9 cellular contexts compared by ENCODE assay signal in genomic region chr15:73922186-73923151, GRCh38. TPM values are rescaled to one million over a fixed set of nuclear protein-coding genes. Genes with fewer than 3 reads are reported as not detected.
DNase-seq lines count a peak whose midpoint lies in the region; ATAC-seq, FAIRE-seq and TF ChIP-seq lines count a peak whose summit lies in the region.
"Had no signal": no experiment of that assay in that cellular context is flagged by ENCODE, and none has a peak within 500 bp of the region (broad histone marks: within the 10 kb centered on the region; RNA-seq: fewer than 3 reads in every experiment).

No MANE protein-coding gene starts in this region.

- no peak for TF ChIP-seq EP300 in A549 (IDR thresholded peaks at IDR 0.05)
- TF ChIP-seq EP300 in K562 (IDR thresholded peaks at IDR 0.05; ENCODE audit: low read length) = no peak

- H3K4me1 ChIP-seq in A549 (peaks cover 11% of the 10 kb centered on the region), K562 (replicated peaks in 1 of 2; ENCODE audit: control insufficient read depth in 2 of 2, insufficient read depth in 2 of 2, low read length in 2 of 2) (peaks cover 0 to 19% of the 10 kb centered on the region in 2 experiments; a peak in 4 of 5 replicates)

- H3K79me2 ChIP-seq in K562 (ENCODE audit: control insufficient read depth, insufficient read depth, low read length) = no peaks in the 10 kb centered on the region

- H3K4me3 ChIP-seq in A549 (no peak overlapping the region), K562 (no peak overlapping the region)

- no peak for DNase-seq in A549 (ENCODE audit: low read depth in 1 of 2, low spot score in 1 of 2)
- peak; percentile 59 for DNase-seq in HuH-7 (ENCODE audit: low spot score)
- DNase-seq in K562 (ENCODE audit: extremely low read depth in 1 of 4, low spot score in 3 of 4) = no peak
- DNase-seq in central memory CD4-positive, alpha-beta T cell = no peak
- DNase-seq in activated CD4-positive, alpha-beta T cell treated with anti-CD3 and anti-CD28 coated beads, Interleukin-2, amount 10 ng/mL, durations not matched to agents 24 days and 14 days = no peak
- no peak for DNase-seq in germinal center (ENCODE audit: low spot score)

- 72% methylated on average over 15 of the region's 19 CpGs for WGBS in A549 (ENCODE audit: missing lambda C conversion rate)
- WGBS in K562 (ENCODE audit: insufficient coverage, low coverage, missing lambda C conversion rate) = 19% methylated on average over 16 of the region's 19 CpGs

- intact Hi-C loops in K562 (cut with micrococcal nuclease) = no loop called here
- intact Hi-C loops in activated CD4-positive, alpha-beta T cell treated with anti-CD3 and anti-CD28 coated beads, Interleukin-2, amount 10 ng/mL, durations not matched to agents 24 days and 14 days (cut with micrococcal nuclease) = no loop called here

- CTCF ChIA-PET in A549 (lab: Yijun Ruan, JAX) (interaction anchor here (0.9 to 2.0 kb wide), 4 partner anchors 13 to 50 kb away, joined by 3 to 6 read pairs (median 3); no protein-coding TSS in a partner anchor), K562 (lab: Yijun Ruan, JAX; ENCODE audit: low intra/inter-chr PET ratio) (no interaction called here)

- TF ChIP-seq CTCF in A549 (IDR thresholded peaks at IDR 0.05) (no peak), K562 (IDR thresholded peaks at IDR 0.05 in 2 of 3, conservative IDR thresholded peaks at IDR 0.05 in 1 of 3; ENCODE audit: insufficient read depth in 2 of 3, low read depth in 1 of 3, low read length in 3 of 3) (no peak)

- ATAC-seq in A549 = no peak
- ATAC-seq in K562 = no peak
- ATAC-seq in HG03039 (IDR thresholded peaks at IDR 0.05; ENCODE audit: unreplicated experiment) = no peak

- H3K36me3 Mint-ChIP-seq in activated CD4-positive, alpha-beta T cell treated with anti-CD3 and anti-CD28 coated beads, Interleukin-2, amount 10 ng/mL, durations not matched to agents 24 days and 14 days (ENCODE audit: low read depth) = peaks cover 17% of the 10 kb centered on the region

- H3K9me1 ChIP-seq in K562 (ENCODE audit: control insufficient read depth, insufficient read depth, low read length) = no peaks in the 10 kb centered on the region

- no peak overlapping the region for H2AFZ ChIP-seq in K562 (ENCODE audit: low read depth, low read length)

- H3K4me1 Mint-ChIP-seq in activated CD4-positive, alpha-beta T cell treated with anti-CD3 and anti-CD28 coated beads, Interleukin-2, amount 10 ng/mL, durations not matched to agents 24 days and 14 days = peaks cover 43% of the 10 kb centered on the region

- TF ChIP-seq RAD21 in A549 (conservative IDR thresholded peaks at IDR 0.05 in 1 of 2, IDR thresholded peaks at IDR 0.05 in 1 of 2) (no peak), K562 (CRISPR knock-in tag; conservative IDR thresholded peaks at IDR 0.05 in 1 of 2, IDR thresholded peaks at IDR 0.05 in 1 of 2) (no peak)

- in situ Hi-C loops in K562 (cut with MboI) = no loop called here

- FAIRE-seq in A549 (lab: Jason Lieb, UNC) (no peak), K562 (lab: Jason Lieb, UNC) (no peak)

- H3K9me3 ChIP-seq in A549 (no peaks in the 10 kb centered on the region), K562 (replicated peaks; ENCODE audit: control insufficient read depth, insufficient read depth, low read depth, low read length) (no peaks in the 10 kb centered on the region)

- H3K36me3 ChIP-seq in K562 (ENCODE audit: control insufficient read depth, insufficient read depth, low read length) = no peaks in the 10 kb centered on the region

- peaks cover 6% of the 10 kb centered on the region for H3K27me3 Mint-ChIP-seq in activated CD4-positive, alpha-beta T cell treated with anti-CD3 and anti-CD28 coated beads, Interleukin-2, amount 10 ng/mL, durations not matched to agents 24 days and 14 days

- H4K20me1 ChIP-seq in K562 (replicated peaks; ENCODE audit: control insufficient read depth, insufficient read depth, low read length) = no peaks in the 10 kb centered on the region

- TF ChIP-seq POLR2A in A549 (IDR thresholded peaks at IDR 0.05; ENCODE audit: low read length) (no peak), K562 (conservative IDR thresholded peaks at IDR 0.05) (no peak)

- no peak overlapping the region for H3K4me2 ChIP-seq in A549
- H3K4me2 ChIP-seq in K562 (ENCODE audit: insufficient read depth, low read length) = no peak overlapping the region

- POLR2A ChIA-PET in A549 (lab: Yijun Ruan, JAX) (no interaction called here), K562 (lab: Yijun Ruan, JAX) (interaction anchor here (0.8 to 1.8 kb wide), 2 partner anchors 16 to 100 kb away, joined by 3 to 7 read pairs; no protein-coding TSS in a partner anchor)

- no peak overlapping the region for H3K9ac ChIP-seq in K562 (ENCODE audit: insufficient read depth in 1 of 2, low read depth in 2 of 2, low read length in 2 of 2)

- no peak overlapping the region for H3K27ac Mint-ChIP-seq in activated CD4-positive, alpha-beta T cell treated with anti-CD3 and anti-CD28 coated beads, Interleukin-2, amount 10 ng/mL, durations not matched to agents 24 days and 14 days

- no peak overlapping the region for H3K4me3 Mint-ChIP-seq in activated CD4-positive, alpha-beta T cell treated with anti-CD3 and anti-CD28 coated beads, Interleukin-2, amount 10 ng/mL, durations not matched to agents 24 days and 14 days

- H3K27ac ChIP-seq in A549 = no peak overlapping the region; a peak in 1 of 6 replicates
- H3K27ac ChIP-seq in K562 (ENCODE audit: extremely low read depth, low read depth, low read length) = no peak overlapping the region
- H3K27ac ChIP-seq in layer of hippocampus (ENCODE audit: low read depth, low read length) = peak overlapping the region; percentile 32
- H3K27ac ChIP-seq: HL-60 had no signal

- peaks cover 17% of the 10 kb centered on the region for H3K9me3 Mint-ChIP-seq in activated CD4-positive, alpha-beta T cell treated with anti-CD3 and anti-CD28 coated beads, Interleukin-2, amount 10 ng/mL, durations not matched to agents 24 days and 14 days

- no TSS peak for BruUV-seq in K562 (replicated peaks; lab: Mats Ljungman, UMichigan)

- H3K27me3 ChIP-seq in K562 (ENCODE audit: control insufficient read depth in 2 of 2, insufficient read depth in 2 of 2, low read length in 2 of 2) = peaks cover 0 to 31% of the 10 kb centered on the region in 2 experiments; a peak in 2 of 5 replicates
- H3K27me3 ChIP-seq in layer of hippocampus (ENCODE audit: control insufficient read depth, insufficient read depth, low read length) = peaks cover 11% of the 10 kb centered on the region

RNA-seq across cellular contexts. Expression of gene LOXL1, which starts 3.8 kb away (rescaled TPM):
- polyA plus RNA-seq in A549 (2011; rRNA removed) (0.65 and 0.90 TPM in 2 replicates), A549 (2017; fragmentation: RNase III; extraction: RNeasy Plus Mini Kit Qiagen cat#74134 plus additional on column Dnase treatment) (0.29 to 0.62 TPM (median 0.44 TPM) in 3 replicates), K562 (2011; rRNA removed) (0.16 TPM in 1 of 2 replicates, not detected in the other), K562 (2014; fragmentation: Illumina TruSeq; extraction: Trizol) (not detected in 2 replicates), K562 (2014; fragmentation: Nextera tagmentation; extraction: Ambion mirVana) (not detected), K562 (2014; rRNA removed) (not detected in 2 replicates)
- polyA plus RNA-seq in A549 (2012; cell fraction: cytosol; rRNA removed) = 0.67 and 1.4 TPM in 2 replicates
- polyA plus RNA-seq in A549 (2012; cell fraction: nucleus; rRNA removed) = 0.58 and 0.61 TPM in 2 replicates
- polyA minus RNA-seq in A549 (2011; rRNA and poly(A)+ RNA removed) = not detected in 2 replicates
- not detected in 2 replicates for total RNA-seq in K562 (2011; cell fraction: chromatin; rRNA removed; ENCODE audit: low replicate concordance)
- 0.33 TPM in 1 of 2 replicates, not detected in the other for total RNA-seq in K562 (2011; cell fraction: nucleolus; rRNA removed)
- not detected in 2 replicates for total RNA-seq in K562 (2011; cell fraction: nucleoplasm; rRNA removed)
- total RNA-seq in K562 (2014; rRNA removed) (0.14 and 0.61 TPM in 2 replicates), K562 (2014; rRNA removed; fragmentation: Illumina TruSeq; extraction: Trizol) (not detected in 2 replicates), K562 (2015; rRNA removed; fragmentation: Illumina TruSeq; extraction: Trizol) (not detected in 2 replicates), K562 (2021) (not detected in 2 replicates)
- 0.66 TPM in 1 of 2 replicates, not detected in the other for polyA plus RNA-seq in K562 (2011; cell fraction: cytosol; rRNA removed)
- 0.30 and 0.45 TPM in 2 replicates for polyA plus RNA-seq in K562 (2011; cell fraction: nucleus; rRNA removed)
- polyA plus RNA-seq in K562 (2012) = 0.18 and 1.5 TPM in 2 replicates
- polyA minus RNA-seq in K562 (2011; rRNA and poly(A)+ RNA removed) = not detected in 2 replicates
- polyA minus RNA-seq in K562 (2011; cell fraction: cytosol; rRNA and poly(A)+ RNA removed) = not detected in 2 replicates
- polyA minus RNA-seq in K562 (2011; cell fraction: nucleus; rRNA and poly(A)+ RNA removed) = not detected in 2 replicates
- 0.49 and 0.88 TPM in 2 replicates for total RNA-seq in activated CD4-positive, alpha-beta T cell treated with anti-CD3 and anti-CD28 coated beads, Interleukin-2, amount 10 ng/mL, durations not matched to agents 24 days and 14 days

RNA-seq across cellular contexts. Expression of gene TBC1D21, which starts 49.1 kb away (rescaled TPM):
- not detected in 2 replicates for polyA plus RNA-seq in A549 (2011; rRNA removed)
- polyA plus RNA-seq in A549 (2012; cell fraction: cytosol; rRNA removed) = not detected in 2 replicates
- polyA plus RNA-seq in A549 (2012; cell fraction: nucleus; rRNA removed) = not detected in 2 replicates
- polyA plus RNA-seq in A549 (2017; fragmentation: RNase III; extraction: RNeasy Plus Mini Kit Qiagen cat#74134 plus additional on column Dnase treatment) = not detected in 3 replicates
- not detected in 2 replicates for polyA minus RNA-seq in A549 (2011; rRNA and poly(A)+ RNA removed)
- not detected in 2 replicates for total RNA-seq in K562 (2011; cell fraction: chromatin; rRNA removed; ENCODE audit: low replicate concordance)
- not detected in 2 replicates for total RNA-seq in K562 (2011; cell fraction: nucleolus; rRNA removed)
- not detected in 2 replicates for total RNA-seq in K562 (2011; cell fraction: nucleoplasm; rRNA removed)
- not detected in 2 replicates for total RNA-seq in K562 (2014; rRNA removed)
- not detected in 2 replicates for total RNA-seq in K562 (2014; rRNA removed; fragmentation: Illumina TruSeq; extraction: Trizol)
- not detected in 2 replicates for total RNA-seq in K562 (2015; rRNA removed; fragmentation: Illumina TruSeq; extraction: Trizol)
- total RNA-seq in K562 (2021) = not detected in 2 replicates
- not detected in 2 replicates for polyA plus RNA-seq in K562 (2011; rRNA removed)
- not detected in 2 replicates for polyA plus RNA-seq in K562 (2011; cell fraction: cytosol; rRNA removed)
- not detected in 2 replicates for polyA plus RNA-seq in K562 (2011; cell fraction: nucleus; rRNA removed)
- not detected in 2 replicates for polyA plus RNA-seq in K562 (2012)
- not detected in 2 replicates for polyA plus RNA-seq in K562 (2014; fragmentation: Illumina TruSeq; extraction: Trizol)
- polyA plus RNA-seq in K562 (2014; fragmentation: Nextera tagmentation; extraction: Ambion mirVana) = not detected
- not detected in 2 replicates for polyA plus RNA-seq in K562 (2014; rRNA removed)
- polyA minus RNA-seq in K562 (2011; rRNA and poly(A)+ RNA removed) = not detected in 2 replicates
- polyA minus RNA-seq in K562 (2011; cell fraction: cytosol; rRNA and poly(A)+ RNA removed) = not detected in 2 replicates
- polyA minus RNA-seq in K562 (2011; cell fraction: nucleus; rRNA and poly(A)+ RNA removed) = not detected in 2 replicates
- not detected in 2 replicates for total RNA-seq in activated CD4-positive, alpha-beta T cell treated with anti-CD3 and anti-CD28 coated beads, Interleukin-2, amount 10 ng/mL, durations not matched to agents 24 days and 14 days

Comparison
In these comparisons a context has a peak if more than half of its experiments do, and no peak if none do; other contexts are left out.
1. Of the 35 proteins assayed by ChIP-seq in both K562 and A549: peak only in K562: none; only in A549: none; in both: MAFK; in neither: 34.